In genomic region chrX:152897216-152898144, GRCh38 we compare ENCODE assay signal across 9 cellular contexts. TPM values are rescaled to one million over a fixed set of nuclear protein-coding genes. Genes with fewer than 3 reads are reported as not detected.
DNase-seq lines count a peak whose midpoint lies in the region; ATAC-seq and TF ChIP-seq lines count a peak whose summit lies in the region.
"Had no signal": no experiment of that assay in that cellular context is flagged by ENCODE, and none has a peak within 500 bp of the region (broad histone marks: within the 10 kb centered on the region; RNA-seq: fewer than 3 reads in every experiment).

TSS of gene ZNF185 (plus strand) at chrX:152898067. CDS start at chrX:152914490, 16,423 bp downstream.

- no peak for TF ChIP-seq POLR2A in stomach (IDR thresholded peaks at IDR 0.05)

- H3K4me1 ChIP-seq in stomach: no peaks in the 10 kb centered on the region

- ATAC-seq in HG03097 (IDR thresholded peaks at IDR 0.05; ENCODE audit: low FRiP score, unreplicated experiment): no peak

- H3K27ac ChIP-seq in stomach: no peak within 1 kb of the TSS

- peak; percentile 7 for DNase-seq in NCI-H345 (lab: John Stamatoyannopoulos, UW)
- no peak for DNase-seq in NCI-H345 treated with DMSO at 0.1 percent for 48 hours (lab: John Stamatoyannopoulos, UW; ENCODE audit: unreplicated experiment)
- peak; percentile 12 for DNase-seq in SW480 (ENCODE audit: low spot score)
- DNase-seq in stomach: peak; percentile 73
- no peak for DNase-seq in 8988T
- DNase-seq in GDM1 (lab: John Stamatoyannopoulos, UW): no peak
- DNase-seq: DMS79 had no signal

- peaks cover 0 to 19% (median 11%) of the 10 kb centered on the region in 3 donors for H3K27me3 ChIP-seq in stomach

- 14 to 54% (median 32%) methylated on average over 14 to 61 of the region's 66 CpGs for WGBS in stomach, 5 donors

- no peak for TF ChIP-seq CTCF in stomach (IDR thresholded peaks at IDR 0.05)

- H3K4me3 ChIP-seq in iPS-11a (ENCODE audit: low read depth, low read length) (peak within 1 kb of the TSS; percentile 17), stomach (peak within 1 kb of the TSS; percentile 31 to 41 (median 35))

- no peaks in the 10 kb centered on the region for H3K36me3 ChIP-seq in stomach

- intact Hi-C loops in stomach (cut with DNase I; ENCODE audit: low total_unique reads): no loop called here

- no peak for TF ChIP-seq EP300 in stomach (IDR thresholded peaks at IDR 0.05)

- H3K9me3 ChIP-seq in stomach: no peaks in the 10 kb centered on the region

RNA-seq across cellular contexts. Expression of gene ZNF185, which starts in this region (rescaled TPM):
- 1 to 10 TPM; 1.2 to 6.5 (median 4.5) TPM for total RNA-seq in stomach
- 10 to 100 TPM in 1 of 3 donors, 1 to 10 TPM in 2; 4.4 to 48.2 (median 4.6) TPM for polyA plus RNA-seq in stomach

Comparison
In these comparisons a context has a peak if more than half of its experiments do, and no peak if none do; other contexts are left out.
1. DNase-seq: peak in NCI-H345 (single experiment), SW480 (single experiment) and stomach (single experiment); none in NCI-H345 treated with DMSO at 0.1 percent for 48 hours (single experiment), 8988T (single experiment) and GDM1 (single experiment).